ENCODE assay signal across 10 cellular contexts in the genomic region with DNA sequence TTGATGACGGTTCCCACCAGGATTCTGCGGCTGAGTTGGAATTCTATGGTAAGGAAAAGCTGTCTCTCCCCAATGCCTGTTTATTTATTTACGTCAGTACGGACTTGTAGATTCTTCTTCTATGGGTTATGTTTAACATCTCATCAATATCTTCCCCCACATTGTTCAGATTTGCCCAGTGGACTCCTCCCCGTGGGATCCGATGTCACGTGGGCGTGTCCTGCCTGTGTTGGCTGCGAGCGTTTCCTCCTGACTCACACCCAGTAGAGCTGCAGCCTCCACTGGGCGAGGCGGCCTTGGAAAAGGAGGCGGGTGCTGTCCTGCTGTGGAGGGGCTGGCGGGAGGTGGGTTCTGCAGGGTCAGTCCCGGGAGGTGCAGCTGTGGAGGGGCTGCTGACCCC. TPM values are rescaled to one million over a fixed set of nuclear protein-coding genes. Genes with fewer than 3 reads are reported as not detected.
A peak's percentile ranks its signal among the peaks of the same experiment; 100 is the strongest.
DNase-seq lines count a peak whose midpoint lies in the region; ATAC-seq and TF ChIP-seq lines count a peak whose summit lies in the region.
"Had no signal": no experiment of that assay in that cellular context is flagged by ENCODE, and none has a peak within 500 bp of the region (broad histone marks: within the 10 kb centered on the region; RNA-seq: fewer than 3 reads in every experiment).

No MANE protein-coding gene starts in this region.

- peaks cover 2% of the 10 kb centered on the region; the same call in 1 of the 2 replicates for H3K9me3 ChIP-seq in MG63

- no peak overlapping the region for H3K4me3 Mint-ChIP-seq in immature natural killer cell
- H3K4me3 Mint-ChIP-seq: central memory CD8-positive, alpha-beta T cell had no signal

- H3K36me3 Mint-ChIP-seq in immature natural killer cell: no peaks in the 10 kb centered on the region

- DNase-seq in Caki2 (ENCODE audit: low read depth) (peak; percentile 65), MG63 (peak; percentile 91), cardiac fibroblast (ENCODE audit: low read depth in 2 of 2) (peak; percentile 49 to 54), lung microvascular endothelial cell (ENCODE audit: low read depth in 2 of 2) (peak; percentile 80 to 86), immature natural killer cell (no peak), GM13976 (ENCODE audit: low spot score) (no peak)
- DNase-seq: NCI-H2081 had no signal

- no peak for ATAC-seq in HG02623 (IDR thresholded peaks at IDR 0.05; ENCODE audit: unreplicated experiment)
- no peak for ATAC-seq in GM21528 (IDR thresholded peaks at IDR 0.05; ENCODE audit: low FRiP score, unreplicated experiment)

- no peaks in the 10 kb centered on the region for H3K27me3 ChIP-seq in MG63

- H3K27ac Mint-ChIP-seq in immature natural killer cell: no peak overlapping the region

- TF ChIP-seq CTCF in cardiac fibroblast (IDR thresholded peaks at IDR 0.05; ENCODE audit: low read depth, low read length) (no peak), GM13976 (IDR thresholded peaks at IDR 0.05; ENCODE audit: borderline replicate concordance, control extremely low read depth, extremely low read depth, insufficient read depth, missing control alignments) (no peak)

- peaks cover 0 to 9% of the 10 kb centered on the region in 2 donors for H3K4me1 Mint-ChIP-seq in immature natural killer cell
- H3K4me1 Mint-ChIP-seq: central memory CD8-positive, alpha-beta T cell had no signal

- H3K9me3 Mint-ChIP-seq in immature natural killer cell: no peaks in the 10 kb centered on the region
- H3K9me3 Mint-ChIP-seq: central memory CD8-positive, alpha-beta T cell had no signal

- in situ Hi-C loops in Caki2 (cut with HindIII; ENCODE audit: low pct_unique_long_range_greater_than_20kb, low sequenced_read_pairs): no loop called here
- in situ Hi-C loops in GM13976 (cut with MboI; ENCODE audit: low sequenced_read_pairs, unreplicated experiment): no loop called here

- H3K36me3 ChIP-seq in MG63: no peaks in the 10 kb centered on the region

- H3K27me3 Mint-ChIP-seq in immature natural killer cell (ENCODE audit: low read depth in 3 of 3): peaks cover 3 to 15% (median 5%) of the 10 kb centered on the region in 3 donors

- H3K4me3 ChIP-seq in MG63 (no peak overlapping the region), cardiac fibroblast (replicated peaks in 1 of 2; ENCODE audit: low read depth in 2 of 2, low read length in 2 of 2) (no peak overlapping the region)

RNA-seq across cellular contexts. Expression of gene SLCO4A1, which starts 46.8 kb away (rescaled TPM):
- 65.5 and 77.6 TPM in 2 replicates for total RNA-seq in Caki2 (2014; rRNA removed; shearing (Covaris generic); ENCODE audit: low replicate concordance)
- 10.7 and 23.0 TPM in 2 replicates for total RNA-seq in MG63 (2014; rRNA removed; shearing (Covaris generic); ENCODE audit: low replicate concordance)
- total RNA-seq in lung microvascular endothelial cell: 0.60 and 0.65 TPM in 2 replicates
- under 1 TPM in 2 of 3 donors, not detected in 1; 0.34 to 0.40 TPM for polyA plus RNA-seq in immature natural killer cell

Comparison
In these comparisons a context has a peak if more than half of its experiments do, and no peak if none do; other contexts are left out.
1. DNase-seq: peak in Caki2 (single experiment), MG63 (single experiment), cardiac fibroblast (2 of 2) and lung microvascular endothelial cell (2 of 2); none in immature natural killer cell (0 of 3) and GM13976 (single experiment).